ENCODE assay signal across 8 cellular contexts in the genomic region with DNA sequence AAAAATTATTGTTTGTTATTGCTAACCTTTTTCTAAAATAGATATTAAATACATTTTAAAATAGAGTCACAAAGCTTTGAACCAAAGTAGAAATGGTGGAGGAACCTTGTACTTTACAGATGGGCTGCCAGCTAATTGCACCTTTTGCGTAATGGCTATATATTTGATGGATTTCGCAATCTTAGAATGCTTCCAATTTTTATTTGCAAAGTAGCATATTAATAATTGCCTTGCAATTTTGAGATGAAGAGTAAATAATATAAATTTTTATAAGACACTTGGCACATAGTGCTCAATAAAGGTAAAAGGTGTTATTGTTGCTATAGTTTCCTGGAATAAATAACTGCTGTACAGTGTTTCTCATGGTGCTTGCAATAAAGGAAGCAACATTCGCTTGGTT.
"Had no signal": no experiment of that assay in that cellular context is flagged by ENCODE, and none has a peak within 500 bp of the region (broad histone marks: within the 10 kb centered on the region; RNA-seq: fewer than 3 reads in every experiment).

No MANE protein-coding gene starts in this region.

- H3K9me3 ChIP-seq: HAP-1 had no signal

- H2AFZ ChIP-seq: GM23338 had no signal

- H3K27ac ChIP-seq: HL-60 had no signal

- H3K4me1 ChIP-seq: HAP-1 had no signal

- FAIRE-seq: K562 had no signal

- ATAC-seq: GM23338, HCT116, K562 had no signal

- H3K36me3 ChIP-seq: HAP-1 had no signal

- H3K4me2 ChIP-seq: GM23338 had no signal

- DNase-seq: H7, HFFc6, KG1 had no signal

- H3K4me3 ChIP-seq: GM23338, HAP-1, K562 had no signal
